In the genomic region with DNA sequence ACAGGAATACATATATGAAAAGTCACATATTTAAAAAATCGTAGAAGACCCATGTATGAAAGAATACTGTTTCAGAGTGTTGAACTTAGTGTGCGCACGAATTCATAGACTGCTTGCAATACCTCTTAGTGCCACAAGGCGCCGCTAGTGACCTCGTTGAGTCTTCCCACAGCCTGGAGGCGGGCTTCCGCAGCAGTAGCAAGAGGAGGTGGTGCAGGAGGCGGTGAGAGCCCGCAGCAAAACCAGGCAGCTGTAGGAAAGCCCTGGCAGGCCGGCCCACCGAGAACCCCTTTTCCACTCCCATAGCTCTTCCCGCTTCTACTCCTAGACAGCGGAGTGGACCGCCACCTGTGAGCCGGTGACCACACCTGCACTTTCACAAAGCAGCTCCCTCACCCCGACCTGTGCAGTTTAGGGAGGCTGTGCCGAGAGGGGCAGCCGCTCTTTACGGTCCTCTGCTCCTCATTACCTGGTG, we compare ENCODE assay signal across 8 cellular contexts. TPM values are rescaled to one million over a fixed set of nuclear protein-coding genes. Genes with fewer than 3 reads are reported as not detected.
DNase-seq lines count a peak whose midpoint lies in the region; ATAC-seq, FAIRE-seq and TF ChIP-seq lines count a peak whose summit lies in the region.

No MANE protein-coding gene starts in this region.

- no peak overlapping the region for H3K4me3 ChIP-seq in bronchial epithelial cell (ENCODE audit: low read depth, low read length)

- TF ChIP-seq CTCF in VCaP (conservative IDR thresholded peaks at IDR 0.05) (peak; percentile 92), bronchial epithelial cell (IDR thresholded peaks at IDR 0.05; ENCODE audit: insufficient read depth, low read length, severe bottlenecking) (peak; percentile 86)

- DNase-seq in NCI-H2081 (lab: John Stamatoyannopoulos, UW) (peak; percentile 52 to 67), NCI-H2081 treated with DMSO at 0.1 percent for 48 hours (lab: John Stamatoyannopoulos, UW) (no peak), NCI-H1048 (lab: John Stamatoyannopoulos, UW) (peak; percentile 68), bronchial epithelial cell (ENCODE audit: low read depth) (peak; percentile 60), left kidney (ENCODE audit: low read depth, low spot score) (peak; percentile 94)
- DNase-seq in stimulated activated CD4-positive, alpha-beta T cell treated with anti-CD3 and anti-CD28 coated beads, Interleukin-2, amount 100 ng/mL, for 24 hours = peak; percentile 69 to 75

- peak overlapping the region; percentile 83 for H3K27ac ChIP-seq in VCaP

- H3K27me3 ChIP-seq in bronchial epithelial cell (ENCODE audit: control insufficient read depth, insufficient read depth, low read length) = no peaks in the 10 kb centered on the region

- peak; percentile 91 for ATAC-seq in HG02642 (IDR thresholded peaks at IDR 0.05; ENCODE audit: poor library complexity, unreplicated experiment)

- no peak for FAIRE-seq in bronchial epithelial cell (lab: Jason Lieb, UNC)

- H3K36me3 ChIP-seq in bronchial epithelial cell (ENCODE audit: control insufficient read depth, insufficient read depth, low read length) = no peaks in the 10 kb centered on the region

RNA-seq across cellular contexts. Expression of a gene that starts 23.5 kb away (rescaled TPM):
- total RNA-seq in bronchial epithelial cell = 2.0 and 5.8 TPM in 2 replicates
